10 cellular contexts compared by ENCODE assay signal in genomic region chr7:44488955-44489354, GRCh38. TPM values are rescaled to one million over a fixed set of nuclear protein-coding genes. Genes with fewer than 3 reads are reported as not detected.
DNase-seq lines count a peak whose midpoint lies in the region; ATAC-seq, FAIRE-seq and TF ChIP-seq lines count a peak whose summit lies in the region.
"Had no signal": no experiment of that assay in that cellular context is flagged by ENCODE, and none has a peak within 500 bp of the region (broad histone marks: within the 10 kb centered on the region; RNA-seq: fewer than 3 reads in every experiment).

No MANE protein-coding gene starts in this region.

- no peaks in the 10 kb centered on the region for H3K27me3 Mint-ChIP-seq in activated naive CD4-positive, alpha-beta T cell treated with anti-CD3 and anti-CD28 coated beads, Interleukin-2, amount 10 ng/mL, durations not matched to agents 7 days and 5 days
- H3K27me3 Mint-ChIP-seq in activated T-helper 2 cell treated with anti-CD3 and anti-CD28 coated beads, Interferon-gamma antibody, Interleukin-2, Interleukin-4, amounts not matched to agents 10 μg/mL and 5 μg/mL and 100 μg/mL, durations not matched to agents 14 hours and 24 hours and 36 hours (ENCODE audit: low read depth), result no peaks in the 10 kb centered on the region

- peak overlapping the region; percentile 84 to 95 for H3K4me3 ChIP-seq in kidney (ENCODE audit: low read length in 2 of 2)
- peak overlapping the region; percentile 86 for H3K4me3 ChIP-seq in thoracic aorta

- CTCF ChIA-PET in activated naive CD4-positive, alpha-beta T cell treated with anti-CD3 and anti-CD28 coated beads, Interleukin-2, amount 10 ng/mL, durations not matched to agents 7 days and 5 days (lab: Charles Lee), result interaction anchor here (1.4 kb wide), 1 partner anchor 248 kb away, joined by 5 read pairs; no protein-coding TSS in a partner anchor

- peak overlapping the region; percentile 57 to 88 for H3K9ac ChIP-seq in kidney (ENCODE audit: low read length in 2 of 2)

- intact Hi-C loops in activated T-helper 2 cell treated with anti-CD3 and anti-CD28 coated beads, Interferon-gamma antibody, Interleukin-2, Interleukin-4, amounts not matched to agents 10 μg/mL and 5 μg/mL and 100 μg/mL, durations not matched to agents 14 hours and 24 hours and 36 hours (cut with micrococcal nuclease), result no loop called here
- intact Hi-C loops in kidney (cut with DNase I), result no loop called here

- FAIRE-seq in kidney (lab: Jason Lieb, UNC), result no peak
- FAIRE-seq: frontal cortex had no signal

- H3K9me3 ChIP-seq in kidney (ENCODE audit: control insufficient read depth in 1 of 2, low read length in 2 of 2) (no peaks in the 10 kb centered on the region), thoracic aorta (no peaks in the 10 kb centered on the region)

- peaks cover under 1% of the 10 kb centered on the region for H3K9me3 Mint-ChIP-seq in activated naive CD4-positive, alpha-beta T cell treated with anti-CD3 and anti-CD28 coated beads, Interleukin-2, amount 10 ng/mL, durations not matched to agents 7 days and 5 days
- peaks cover 2% of the 10 kb centered on the region for H3K9me3 Mint-ChIP-seq in activated T-helper 2 cell treated with anti-CD3 and anti-CD28 coated beads, Interferon-gamma antibody, Interleukin-2, Interleukin-4, amounts not matched to agents 10 μg/mL and 5 μg/mL and 100 μg/mL, durations not matched to agents 14 hours and 24 hours and 36 hours

- peaks cover 40% of the 10 kb centered on the region for H3K36me3 Mint-ChIP-seq in activated naive CD4-positive, alpha-beta T cell treated with anti-CD3 and anti-CD28 coated beads, Interleukin-2, amount 10 ng/mL, durations not matched to agents 7 days and 5 days
- peaks cover 43% of the 10 kb centered on the region for H3K36me3 Mint-ChIP-seq in activated T-helper 2 cell treated with anti-CD3 and anti-CD28 coated beads, Interferon-gamma antibody, Interleukin-2, Interleukin-4, amounts not matched to agents 10 μg/mL and 5 μg/mL and 100 μg/mL, durations not matched to agents 14 hours and 24 hours and 36 hours (ENCODE audit: low read depth)

- H3K4me3 Mint-ChIP-seq in activated naive CD4-positive, alpha-beta T cell treated with anti-CD3 and anti-CD28 coated beads, Interleukin-2, amount 10 ng/mL, durations not matched to agents 7 days and 5 days, result peak overlapping the region; percentile 72
- peak overlapping the region; percentile 85 for H3K4me3 Mint-ChIP-seq in activated T-helper 2 cell treated with anti-CD3 and anti-CD28 coated beads, Interferon-gamma antibody, Interleukin-2, Interleukin-4, amounts not matched to agents 10 μg/mL and 5 μg/mL and 100 μg/mL, durations not matched to agents 14 hours and 24 hours and 36 hours (ENCODE audit: low read depth)

- H3K4me1 ChIP-seq in kidney (ENCODE audit: control insufficient read depth in 1 of 2, insufficient read depth in 1 of 2, low read depth in 1 of 2, low read length in 2 of 2) (peaks cover 15 to 31% of the 10 kb centered on the region in 2 donors), thoracic aorta (ENCODE audit: control insufficient read depth in 1 of 2, low read depth in 2 of 2) (peaks cover 20 to 55% of the 10 kb centered on the region in 2 donors)

- TF ChIP-seq CTCF in kidney (IDR thresholded peaks at IDR 0.05; ENCODE audit: borderline replicate concordance, extremely low read depth, insufficient read depth) (no peak), thoracic aorta (IDR thresholded peaks at IDR 0.05) (no peak)

- no peak overlapping the region for H3K27ac ChIP-seq in kidney (ENCODE audit: low read depth in 2 of 2, low read length in 2 of 2)
- H3K27ac ChIP-seq in thoracic aorta, result no peak overlapping the region

- peaks cover 58% of the 10 kb centered on the region for H3K4me1 Mint-ChIP-seq in activated naive CD4-positive, alpha-beta T cell treated with anti-CD3 and anti-CD28 coated beads, Interleukin-2, amount 10 ng/mL, durations not matched to agents 7 days and 5 days
- peaks cover 43% of the 10 kb centered on the region for H3K4me1 Mint-ChIP-seq in activated T-helper 2 cell treated with anti-CD3 and anti-CD28 coated beads, Interferon-gamma antibody, Interleukin-2, Interleukin-4, amounts not matched to agents 10 μg/mL and 5 μg/mL and 100 μg/mL, durations not matched to agents 14 hours and 24 hours and 36 hours (ENCODE audit: low read depth)

- H3K36me3 ChIP-seq in kidney (ENCODE audit: control insufficient read depth in 1 of 2, insufficient read depth in 2 of 2, low read length in 2 of 2), result peaks cover 7 to 11% of the 10 kb centered on the region in 2 donors
- H3K36me3 ChIP-seq in thoracic aorta, result peaks cover 8% of the 10 kb centered on the region

- ATAC-seq in thoracic aorta (ENCODE audit: insufficient number of reproducible peaks, low FRiP score, low read depth) (no peak), GM19324 (IDR thresholded peaks at IDR 0.05; ENCODE audit: low FRiP score, unreplicated experiment) (no peak), HG03097 (IDR thresholded peaks at IDR 0.05; ENCODE audit: low FRiP score, unreplicated experiment) (no peak)

- H3K27me3 ChIP-seq in thoracic aorta (replicated peaks; ENCODE audit: insufficient read depth), result no peaks in the 10 kb centered on the region

- peak overlapping the region; percentile 88 for H3K27ac Mint-ChIP-seq in activated naive CD4-positive, alpha-beta T cell treated with anti-CD3 and anti-CD28 coated beads, Interleukin-2, amount 10 ng/mL, durations not matched to agents 7 days and 5 days
- H3K27ac Mint-ChIP-seq in activated T-helper 2 cell treated with anti-CD3 and anti-CD28 coated beads, Interferon-gamma antibody, Interleukin-2, Interleukin-4, amounts not matched to agents 10 μg/mL and 5 μg/mL and 100 μg/mL, durations not matched to agents 14 hours and 24 hours and 36 hours, result no peak overlapping the region

- DNase-seq in activated naive CD4-positive, alpha-beta T cell treated with anti-CD3 and anti-CD28 coated beads, Interleukin-2, amount 10 ng/mL, durations not matched to agents 7 days and 5 days, result no peak
- no peak for DNase-seq in activated naive CD4-positive, alpha-beta T cell treated with Interleukin-2 at 50 U/mL for 16 hours
- DNase-seq in activated T-helper 2 cell treated with anti-CD3 and anti-CD28 coated beads, Interferon-gamma antibody, Interleukin-2, Interleukin-4, amounts not matched to agents 10 μg/mL and 5 μg/mL and 100 μg/mL, durations not matched to agents 14 hours and 24 hours and 36 hours (ENCODE audit: low spot score), result no peak
- no peak for DNase-seq in kidney
- no peak for DNase-seq in thoracic aorta (ENCODE audit: low spot score)
- no peak for DNase-seq in putamen (ENCODE audit: low spot score)
- DNase-seq: stimulated activated CD4-positive, alpha-beta T cell treated with anti-CD3 and anti-CD28 coated beads, Interleukin-1b, Interleukin-23, amount 100 ng/mL, for 48 hours had no signal

RNA-seq across cellular contexts. Expression of gene NUDCD3, which starts 1.5 kb away (rescaled TPM):
- 86.8 and 90.2 TPM in 2 replicates for total RNA-seq in activated T-helper 2 cell treated with anti-CD3 and anti-CD28 coated beads, Interferon-gamma antibody, Interleukin-2, Interleukin-4, amounts not matched to agents 10 μg/mL and 5 μg/mL and 100 μg/mL, durations not matched to agents 14 hours and 24 hours and 36 hours
- total RNA-seq in kidney (97.7 TPM), thoracic aorta (10 to 100 TPM; 57.0 to 64.5 TPM)
- 37.9 TPM for polyA plus RNA-seq in kidney (ENCODE audit: insufficient read depth, low read depth, low replicate concordance)

RNA-seq across cellular contexts. Expression of gene NPC1L1, which starts 52.2 kb away (rescaled TPM):
- not detected in 2 replicates for total RNA-seq in activated T-helper 2 cell treated with anti-CD3 and anti-CD28 coated beads, Interferon-gamma antibody, Interleukin-2, Interleukin-4, amounts not matched to agents 10 μg/mL and 5 μg/mL and 100 μg/mL, durations not matched to agents 14 hours and 24 hours and 36 hours
- total RNA-seq in kidney (0.88 TPM), thoracic aorta (1 to 10 TPM in 1 of 2 donors, under 1 TPM in 1; 0.85 to 2.2 TPM)
- polyA plus RNA-seq in kidney (ENCODE audit: insufficient read depth, low read depth, low replicate concordance), result 2.4 TPM
- total RNA-seq: frontal cortex had no signal
